Comparison of ENCODE assay signal across 1 cellular context in genomic region chr17:44200478-44201155, GRCh38.
A peak's percentile ranks its signal among the peaks of the same experiment; 100 is the strongest.
TF ChIP-seq lines count a peak whose summit lies in the region.

No MANE protein-coding gene starts in this region.

TF ChIP-seq in K562, 482 proteins besides CTCF, POLR2A, EP300 and RAD21 (continues in another document):
- TF ChIP-seq MTA1 (IDR thresholded peaks at IDR 0.05; ENCODE audit: borderline replicate concordance) (no peak; the same call in 1 of the 2 replicates), ZNF280A (IDR thresholded peaks at IDR 0.05; ENCODE audit: low read depth, partially characterized antibody) (no peak), KLF16 (IDR thresholded peaks at IDR 0.05) (no peak), ASH1L (IDR thresholded peaks at IDR 0.05; ENCODE audit: borderline replicate concordance, low read depth, partially characterized antibody) (no peak), PKNOX1 (IDR thresholded peaks at IDR 0.05) (peak; percentile 27; the same call in 1 of the 2 replicates), SLC30A9 (CRISPR knock-in tag; IDR thresholded peaks at IDR 0.05) (no peak), POLR3A (IDR thresholded peaks at IDR 0.05; ENCODE audit: borderline replicate concordance, extremely low read depth, insufficient read depth, insufficient read length) (no peak), SAFB (IDR thresholded peaks at IDR 0.05; ENCODE audit: borderline replicate concordance, low read depth, low read length) (no peak), PBX2 (CRISPR knock-in tag; IDR thresholded peaks at IDR 0.05; ENCODE audit: low read depth) (no peak), PBX2 (tag; conservative IDR thresholded peaks at IDR 0.05; ENCODE audit: low read depth) (no peak), PHF21A (IDR thresholded peaks at IDR 0.05; ENCODE audit: borderline replicate concordance, low read depth) (no peak), CREB5 (CRISPR knock-in tag; IDR thresholded peaks at IDR 0.05) (no peak), HMGN3 (IDR thresholded peaks at IDR 0.05; ENCODE audit: borderline replicate concordance, extremely low read depth, insufficient read length, low read depth, low read length) (no peak), NFE2 (IDR thresholded peaks at IDR 0.05; ENCODE audit: low read depth) (no peak), ZNF224 (CRISPR knock-in tag; IDR thresholded peaks at IDR 0.05) (no peak), ZBTB7A (IDR thresholded peaks at IDR 0.05; ENCODE audit: borderline replicate concordance, control insufficient read depth, low read depth, low read length) (peak; percentile 51; the same call in 1 of the 2 replicates), JUNB (CRISPR knock-in tag; conservative IDR thresholded peaks at IDR 0.05) (no peak), LARP7 (IDR thresholded peaks at IDR 0.05) (no peak), CBX3 (IDR thresholded peaks at IDR 0.05; ENCODE audit: borderline replicate concordance in 1 of 2, low read length in 2 of 2) (no peak), DNMT1 (IDR thresholded peaks at IDR 0.05) (no peak), HMBOX1 (IDR thresholded peaks at IDR 0.05) (no peak), ADNP (tag; IDR thresholded peaks at IDR 0.05) (no peak), HDAC6 (IDR thresholded peaks at IDR 0.05; ENCODE audit: low read depth, low read length) (no peak), NUFIP1 (IDR thresholded peaks at IDR 0.05; ENCODE audit: partially characterized antibody) (no peak), SNAPC5 (CRISPR knock-in tag; IDR thresholded peaks at IDR 0.05) (no peak), LEF1 (IDR thresholded peaks at IDR 0.05) (no peak), ARHGAP35 (IDR thresholded peaks at IDR 0.05; ENCODE audit: partially characterized antibody) (no peak), USF2 (CRISPR knock-in tag; IDR thresholded peaks at IDR 0.05) (no peak), XRCC4 (IDR thresholded peaks at IDR 0.05; ENCODE audit: extremely low read depth, insufficient read depth, insufficient read length) (no peak), E2F6 (IDR thresholded peaks at IDR 0.05; ENCODE audit: borderline replicate concordance in 1 of 2, extremely low read depth in 1 of 2, insufficient read depth in 1 of 2, insufficient read length in 1 of 2, low read depth in 1 of 2, low read length in 1 of 2, poor library complexity in 1 of 2, severe bottlenecking in 1 of 2) (no peak), CHD4 (IDR thresholded peaks at IDR 0.05; ENCODE audit: insufficient read depth, insufficient replicate concordance, low read depth, low read length, poor library complexity, severe bottlenecking) (no peak), RBM14 (IDR thresholded peaks at IDR 0.05; ENCODE audit: borderline replicate concordance, insufficient read depth, low read depth, low read length) (0 out of 2 replicates have a peak, but pooled peaks have one; percentile 30), MTA3 (IDR thresholded peaks at IDR 0.05; ENCODE audit: borderline replicate concordance) (0 out of 2 replicates have a peak, but pooled peaks have one; percentile 28), CCAR2 (IDR thresholded peaks at IDR 0.05; ENCODE audit: low read depth, low read length) (no peak), MEF2A (IDR thresholded peaks at IDR 0.05; ENCODE audit: control insufficient read depth, low read depth, low read length) (no peak), KAT8 (IDR thresholded peaks at IDR 0.05; ENCODE audit: low read depth) (no peak), TAF1 (IDR thresholded peaks at IDR 0.05; ENCODE audit: control insufficient read depth, extremely low read depth, insufficient read depth, low read length, severe bottlenecking) (peak; percentile 49)
- TF ChIP-seq, protein P1, sequence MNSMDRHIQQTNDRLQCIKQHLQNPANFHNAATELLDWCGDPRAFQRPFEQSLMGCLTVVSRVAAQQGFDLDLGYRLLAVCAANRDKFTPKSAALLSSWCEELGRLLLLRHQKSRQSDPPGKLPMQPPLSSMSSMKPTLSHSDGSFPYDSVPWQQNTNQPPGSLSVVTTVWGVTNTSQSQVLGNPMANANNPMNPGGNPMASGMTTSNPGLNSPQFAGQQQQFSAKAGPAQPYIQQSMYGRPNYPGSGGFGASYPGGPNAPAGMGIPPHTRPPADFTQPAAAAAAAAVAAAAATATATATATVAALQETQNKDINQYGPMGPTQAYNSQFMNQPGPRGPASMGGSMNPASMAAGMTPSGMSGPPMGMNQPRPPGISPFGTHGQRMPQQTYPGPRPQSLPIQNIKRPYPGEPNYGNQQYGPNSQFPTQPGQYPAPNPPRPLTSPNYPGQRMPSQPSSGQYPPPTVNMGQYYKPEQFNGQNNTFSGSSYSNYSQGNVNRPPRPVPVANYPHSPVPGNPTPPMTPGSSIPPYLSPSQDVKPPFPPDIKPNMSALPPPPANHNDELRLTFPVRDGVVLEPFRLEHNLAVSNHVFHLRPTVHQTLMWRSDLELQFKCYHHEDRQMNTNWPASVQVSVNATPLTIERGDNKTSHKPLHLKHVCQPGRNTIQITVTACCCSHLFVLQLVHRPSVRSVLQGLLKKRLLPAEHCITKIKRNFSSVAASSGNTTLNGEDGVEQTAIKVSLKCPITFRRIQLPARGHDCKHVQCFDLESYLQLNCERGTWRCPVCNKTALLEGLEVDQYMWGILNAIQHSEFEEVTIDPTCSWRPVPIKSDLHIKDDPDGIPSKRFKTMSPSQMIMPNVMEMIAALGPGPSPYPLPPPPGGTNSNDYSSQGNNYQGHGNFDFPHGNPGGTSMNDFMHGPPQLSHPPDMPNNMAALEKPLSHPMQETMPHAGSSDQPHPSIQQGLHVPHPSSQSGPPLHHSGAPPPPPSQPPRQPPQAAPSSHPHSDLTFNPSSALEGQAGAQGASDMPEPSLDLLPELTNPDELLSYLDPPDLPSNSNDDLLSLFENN (IDR thresholded peaks at IDR 0.05; ENCODE audit: low read depth in 2 of 2, low read length in 2 of 2), result no peak
- TF ChIP-seq, protein P2, sequence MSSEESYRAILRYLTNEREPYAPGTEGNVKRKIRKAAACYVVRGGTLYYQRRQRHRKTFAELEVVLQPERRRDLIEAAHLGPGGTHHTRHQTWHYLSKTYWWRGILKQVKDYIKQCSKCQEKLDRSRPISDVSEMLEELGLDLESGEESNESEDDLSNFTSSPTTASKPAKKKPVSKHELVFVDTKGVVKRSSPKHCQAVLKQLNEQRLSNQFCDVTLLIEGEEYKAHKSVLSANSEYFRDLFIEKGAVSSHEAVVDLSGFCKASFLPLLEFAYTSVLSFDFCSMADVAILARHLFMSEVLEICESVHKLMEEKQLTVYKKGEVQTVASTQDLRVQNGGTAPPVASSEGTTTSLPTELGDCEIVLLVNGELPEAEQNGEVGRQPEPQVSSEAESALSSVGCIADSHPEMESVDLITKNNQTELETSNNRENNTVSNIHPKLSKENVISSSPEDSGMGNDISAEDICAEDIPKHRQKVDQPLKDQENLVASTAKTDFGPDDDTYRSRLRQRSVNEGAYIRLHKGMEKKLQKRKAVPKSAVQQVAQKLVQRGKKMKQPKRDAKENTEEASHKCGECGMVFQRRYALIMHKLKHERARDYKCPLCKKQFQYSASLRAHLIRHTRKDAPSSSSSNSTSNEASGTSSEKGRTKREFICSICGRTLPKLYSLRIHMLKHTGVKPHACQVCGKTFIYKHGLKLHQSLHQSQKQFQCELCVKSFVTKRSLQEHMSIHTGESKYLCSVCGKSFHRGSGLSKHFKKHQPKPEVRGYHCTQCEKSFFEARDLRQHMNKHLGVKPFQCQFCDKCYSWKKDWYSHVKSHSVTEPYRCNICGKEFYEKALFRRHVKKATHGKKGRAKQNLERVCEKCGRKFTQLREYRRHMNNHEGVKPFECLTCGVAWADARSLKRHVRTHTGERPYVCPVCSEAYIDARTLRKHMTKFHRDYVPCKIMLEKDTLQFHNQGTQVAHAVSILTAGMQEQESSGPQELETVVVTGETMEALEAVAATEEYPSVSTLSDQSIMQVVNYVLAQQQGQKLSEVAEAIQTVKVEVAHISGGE (CRISPR knock-in tag; IDR thresholded peaks at IDR 0.05), result no peak
- TF ChIP-seq, protein P3, sequence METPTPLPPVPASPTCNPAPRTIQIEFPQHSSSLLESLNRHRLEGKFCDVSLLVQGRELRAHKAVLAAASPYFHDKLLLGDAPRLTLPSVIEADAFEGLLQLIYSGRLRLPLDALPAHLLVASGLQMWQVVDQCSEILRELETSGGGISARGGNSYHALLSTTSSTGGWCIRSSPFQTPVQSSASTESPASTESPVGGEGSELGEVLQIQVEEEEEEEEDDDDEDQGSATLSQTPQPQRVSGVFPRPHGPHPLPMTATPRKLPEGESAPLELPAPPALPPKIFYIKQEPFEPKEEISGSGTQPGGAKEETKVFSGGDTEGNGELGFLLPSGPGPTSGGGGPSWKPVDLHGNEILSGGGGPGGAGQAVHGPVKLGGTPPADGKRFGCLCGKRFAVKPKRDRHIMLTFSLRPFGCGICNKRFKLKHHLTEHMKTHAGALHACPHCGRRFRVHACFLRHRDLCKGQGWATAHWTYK (CRISPR knock-in tag; IDR thresholded peaks at IDR 0.05), result no peak
